Comparison of ENCODE assay signal across 8 cellular contexts in genomic region chr19:43780706-43781525, GRCh38. TPM values are rescaled to one million over a fixed set of nuclear protein-coding genes. Genes with fewer than 3 reads are reported as not detected.
DNase-seq lines count a peak whose midpoint lies in the region; ATAC-seq and TF ChIP-seq lines count a peak whose summit lies in the region.

Gene KCNN4, minus strand, starts transcription at chr19:43780973. Its CDS starts 112 bp downstream, at chr19:43780861.

- no peak for TF ChIP-seq CTCF in foreskin fibroblast (IDR thresholded peaks at IDR 0.05; ENCODE audit: low read depth, low read length)

- DNase-seq in NOMO-1 treated with DMSO at 0.1 percent for 48 hours (lab: John Stamatoyannopoulos, UW; ENCODE audit: unreplicated experiment) (peak; percentile 51), activated T-cell treated with anti-CD3 and anti-CD28 coated beads for 24 hours (ENCODE audit: low read depth) (peak; percentile 68), foreskin fibroblast (peak; percentile 42 to 68), NCI-H524 (lab: John Stamatoyannopoulos, UW) (no peak), NCI-H526 treated with DMSO at 0.1 percent for 48 hours (lab: John Stamatoyannopoulos, UW) (no peak), Right ventricle myocardium superior (no peak)
- DNase-seq in stimulated activated CD8-positive, alpha-beta memory T cell treated with anti-CD3 and anti-CD28 coated beads, Interleukin-15, amount 100 ng/mL, for 24 hours (ENCODE audit: low read depth): peak; percentile 37

- peak; percentile 94 for TF ChIP-seq POLR2A in GM19099 (IDR thresholded peaks at IDR 0.05; ENCODE audit: extremely low read depth, insufficient read length, low read depth)

- no peak for ATAC-seq in Right ventricle myocardium superior (ENCODE audit: poor library complexity)

- H3K4me3 ChIP-seq in foreskin fibroblast (ENCODE audit: low read depth in 1 of 2, low read length in 2 of 2): no peak within 1 kb of the TSS

- intact Hi-C loops in Right ventricle myocardium superior (cut with DNase I): no loop called here

RNA-seq across cellular contexts. Expression of gene KCNN4, which starts in this region (rescaled TPM):
- total RNA-seq in Right ventricle myocardium superior: 0.19 TPM

Comparison
In these comparisons a context has a peak if more than half of its experiments do, and no peak if none do; other contexts are left out.
1. DNase-seq: peak in NOMO-1 treated with DMSO at 0.1 percent for 48 hours (single experiment), activated T-cell treated with anti-CD3 and anti-CD28 coated beads for 24 hours (single experiment), foreskin fibroblast (2 of 2) and stimulated activated CD8-positive, alpha-beta memory T cell treated with anti-CD3 and anti-CD28 coated beads, Interleukin-15, amount 100 ng/mL, for 24 hours (single experiment); none in NCI-H524 (0 of 2), NCI-H526 treated with DMSO at 0.1 percent for 48 hours (single experiment) and Right ventricle myocardium superior (single experiment).